In genomic region chr13:82165396-82166174, GRCh38 we compare ENCODE assay signal across 15 cellular contexts.
"Had no signal": no experiment of that assay in that cellular context is flagged by ENCODE, and none has a peak within 500 bp of the region (broad histone marks: within the 10 kb centered on the region; RNA-seq: fewer than 3 reads in every experiment).

No MANE protein-coding gene starts in this region.

- DNase-seq: activated CD4-positive, alpha-beta T cell treated with anti-CD3 and anti-CD28 coated beads, Interleukin-2, amount 10 ng/mL, durations not matched to agents 24 days and 14 days; activated CD4-positive, CD25-positive, alpha-beta regulatory T cell; activated CD8-positive, alpha-beta memory T cell treated with anti-CD3 and anti-CD28 coated beads for 24 hours; activated naive CD4-positive, alpha-beta T cell; activated naive CD8-positive, alpha-beta T cell treated with anti-CD3 and anti-CD28 coated beads, Interleukin-2, amount 10 ng/mL, durations not matched to agents 7 days and 5 days; activated T-cell treated with anti-CD3 and anti-CD28 coated beads for 4 hours; effector CD8-positive, alpha-beta T cell; foreskin fibroblast; immature natural killer cell; lower lobe of right lung; occipital lobe; spleen; stimulated activated naive CD8-positive, alpha-beta T cell treated with anti-CD3 and anti-CD28 coated beads, Interleukin-15, amount 100 ng/mL, for 72 hours had no signal

- H3K4me1 ChIP-seq: lower lobe of right lung, prostate gland, spleen had no signal

- H3K36me3 ChIP-seq: lower lobe of right lung, prostate gland, spleen had no signal

- H3K4me3 ChIP-seq: lower lobe of right lung, prostate gland, spleen had no signal

- ATAC-seq: lower lobe of right lung; sciatic nerve; stimulated activated naive CD8-positive, alpha-beta T cell treated with anti-CD3 and anti-CD28 coated beads, Interleukin-15, amount 100 ng/mL, for 72 hours had no signal

- H3K9me3 ChIP-seq: prostate gland had no signal

- H3K27ac ChIP-seq: lower lobe of right lung, prostate gland, spleen had no signal

- H3K27me3 ChIP-seq: spleen had no signal
